In genomic region chr17:59287452-59287851, GRCh38 we compare ENCODE assay signal across 15 cellular contexts. TPM values are rescaled to one million over a fixed set of nuclear protein-coding genes. Genes with fewer than 3 reads are reported as not detected.
DNase-seq lines count a peak whose midpoint lies in the region; ATAC-seq and TF ChIP-seq lines count a peak whose summit lies in the region.
"Had no signal": no experiment of that assay in that cellular context is flagged by ENCODE, and none has a peak within 500 bp of the region (broad histone marks: within the 10 kb centered on the region; RNA-seq: fewer than 3 reads in every experiment).

No MANE protein-coding gene starts in this region.

- no peaks in the 10 kb centered on the region for H3K9me3 ChIP-seq in right atrium auricular region
- no peaks in the 10 kb centered on the region for H3K9me3 ChIP-seq in upper lobe of right lung
- no peaks in the 10 kb centered on the region for H3K9me3 ChIP-seq in mucosa of descending colon
- H3K9me3 ChIP-seq: tibial artery had no signal

- DNase-seq in Right ventricle myocardium superior = no peak
- DNase-seq in right atrium auricular region (ENCODE audit: low spot score) = no peak
- peak; percentile 23 for DNase-seq in RPMI7951 (ENCODE audit: low read depth)
- peak; percentile 59 for DNase-seq in fibroblast of mammary gland (ENCODE audit: low read depth)
- no peak for DNase-seq in upper lobe of right lung
- no peak for DNase-seq in mucosa of descending colon
- DNase-seq in activated naive CD8-positive, alpha-beta T cell treated with anti-CD3 and anti-CD28 coated beads for 36 hours = no peak
- DNase-seq: activated CD4-positive, alpha-beta T cell treated with anti-CD3 and anti-CD28 coated beads, Interleukin-2, amount 50 U/mL, for 1 hour; activated naive CD4-positive, alpha-beta T cell; midbrain; NCI-H446; tibial artery had no signal

- H3K4me1 Mint-ChIP-seq in activated naive CD8-positive, alpha-beta T cell treated with anti-CD3 and anti-CD28 coated beads for 36 hours = no peaks in the 10 kb centered on the region

- no peaks in the 10 kb centered on the region for H3K36me3 Mint-ChIP-seq in activated naive CD8-positive, alpha-beta T cell treated with anti-CD3 and anti-CD28 coated beads for 36 hours

- intact Hi-C loops in Right ventricle myocardium superior (cut with DNase I) = no loop called here
- intact Hi-C loops in upper lobe of right lung (cut with DNase I) = no loop called here
- intact Hi-C loops in mucosa of descending colon (cut with DNase I, micrococcal nuclease) = no loop called here

- H3K4me3 ChIP-seq in right atrium auricular region = no peak overlapping the region
- no peak overlapping the region for H3K4me3 ChIP-seq in fibroblast of mammary gland (ENCODE audit: control insufficient read depth, low read depth, low read length)
- no peak overlapping the region for H3K4me3 ChIP-seq in upper lobe of right lung
- no peak overlapping the region for H3K4me3 ChIP-seq in mucosa of descending colon
- H3K4me3 ChIP-seq: SK-N-MC, tibial artery had no signal

- H3K27me3 Mint-ChIP-seq in activated naive CD8-positive, alpha-beta T cell treated with anti-CD3 and anti-CD28 coated beads for 36 hours = no peaks in the 10 kb centered on the region
- H3K27me3 Mint-ChIP-seq: B cell had no signal

- no peak for TF ChIP-seq CTCF in right atrium auricular region (IDR thresholded peaks at IDR 0.05)
- no peak for TF ChIP-seq CTCF in fibroblast of mammary gland (conservative IDR thresholded peaks at IDR 0.05; ENCODE audit: control insufficient read depth, insufficient read depth, low read depth, low read length)
- TF ChIP-seq CTCF in upper lobe of right lung (IDR thresholded peaks at IDR 0.05) = no peak
- no peak for TF ChIP-seq CTCF in mucosa of descending colon (IDR thresholded peaks at IDR 0.05)

- ATAC-seq in Right ventricle myocardium superior (ENCODE audit: poor library complexity) (peak; percentile 43), upper lobe of right lung (peak; percentile 70), mucosa of descending colon (no peak), GM19023 (IDR thresholded peaks at IDR 0.05; ENCODE audit: unreplicated experiment) (no peak)

- H3K27ac ChIP-seq in right atrium auricular region = no peak overlapping the region
- no peak overlapping the region for H3K27ac ChIP-seq in upper lobe of right lung
- H3K27ac ChIP-seq: SK-N-MC, tibial artery had no signal

- no peak overlapping the region for H3K4me3 Mint-ChIP-seq in activated naive CD8-positive, alpha-beta T cell treated with anti-CD3 and anti-CD28 coated beads for 36 hours
- H3K4me3 Mint-ChIP-seq: B cell had no signal

- H3K27me3 ChIP-seq in right atrium auricular region (no peaks in the 10 kb centered on the region), upper lobe of right lung (no peaks in the 10 kb centered on the region)
- H3K27me3 ChIP-seq: tibial artery had no signal

- H3K9me3 Mint-ChIP-seq in activated naive CD8-positive, alpha-beta T cell treated with anti-CD3 and anti-CD28 coated beads for 36 hours = no peaks in the 10 kb centered on the region

- H3K36me3 ChIP-seq in right atrium auricular region (no peaks in the 10 kb centered on the region), upper lobe of right lung (no peaks in the 10 kb centered on the region), mucosa of descending colon (ENCODE audit: low read depth) (no peaks in the 10 kb centered on the region)
- H3K36me3 ChIP-seq: tibial artery had no signal

- H3K4me1 ChIP-seq in right atrium auricular region = no peaks in the 10 kb centered on the region
- peaks cover 9% of the 10 kb centered on the region for H3K4me1 ChIP-seq in upper lobe of right lung
- peaks cover 12% of the 10 kb centered on the region for H3K4me1 ChIP-seq in mucosa of descending colon (ENCODE audit: low read depth)
- H3K4me1 ChIP-seq: tibial artery had no signal

- no peak overlapping the region for H3K27ac Mint-ChIP-seq in activated naive CD8-positive, alpha-beta T cell treated with anti-CD3 and anti-CD28 coated beads for 36 hours
- H3K27ac Mint-ChIP-seq: B cell had no signal

RNA-seq across cellular contexts. Expression of gene YPEL2, which starts 44.0 kb away (rescaled TPM):
- total RNA-seq in Right ventricle myocardium superior (28.9 TPM), right atrium auricular region (10 to 100 TPM; 28.3 to 34.1 TPM), upper lobe of right lung (19.6 TPM), mucosa of descending colon (10 to 100 TPM; 29.6 to 33.8 (median 32.8) TPM)
- 1.5 and 1.9 TPM in 2 replicates for total RNA-seq in RPMI7951 (2014; rRNA removed; shearing (Covaris generic))
- total RNA-seq in activated naive CD8-positive, alpha-beta T cell treated with anti-CD3 and anti-CD28 coated beads for 36 hours = 1 to 10 TPM; 4.4 to 4.7 TPM

Comparison
In these comparisons a context has a peak if more than half of its experiments do, and no peak if none do; other contexts are left out.
1. ATAC-seq: peak in Right ventricle myocardium superior (single experiment) and upper lobe of right lung (single experiment); none in mucosa of descending colon (single experiment) and GM19023 (single experiment).
2. DNase-seq: peak in RPMI7951 (single experiment) and fibroblast of mammary gland (single experiment); none in Right ventricle myocardium superior (single experiment), right atrium auricular region (single experiment), upper lobe of right lung (single experiment), mucosa of descending colon (0 of 3) and activated naive CD8-positive, alpha-beta T cell treated with anti-CD3 and anti-CD28 coated beads for 36 hours (single experiment).